8 cellular contexts compared by ENCODE assay signal in genomic region chrX:68828740-68829593, GRCh38. TPM values are rescaled to one million over a fixed set of nuclear protein-coding genes. Genes with fewer than 3 reads are reported as not detected.
DNase-seq lines count a peak whose midpoint lies in the region; ATAC-seq and TF ChIP-seq lines count a peak whose summit lies in the region.

EFNB1 (plus strand) TSS chrX:68829021; CDS start chrX:68829777, 756 bp downstream.

- H3K9ac ChIP-seq in SK-N-MC (ENCODE audit: insufficient read length), result peak within 1 kb of the TSS; percentile 87

- peak within 1 kb of the TSS; percentile 78 to 93 for H3K27ac Mint-ChIP-seq in activated naive CD4-positive, alpha-beta T cell treated with anti-CD3 and anti-CD28 coated beads, Interleukin-2, amount 50 U/mL, for 72 hours

- CTCF ChIA-PET in HEK293 (lab: Yijun Ruan, JAX), result interaction anchor here (0.5 to 5.8 kb wide), 40 partner anchors 8 to 714 kb away, joined by 3 to 137 read pairs (median 5); partner anchors contain the start of gene PJA1

- H3K4me3 ChIP-seq in HEK293 (ENCODE audit: low read depth, low read length), result peak within 1 kb of the TSS; percentile 58
- H3K4me3 ChIP-seq in SK-N-MC, result peak within 1 kb of the TSS; percentile 85

- H3K9me3 Mint-ChIP-seq in activated naive CD4-positive, alpha-beta T cell treated with anti-CD3 and anti-CD28 coated beads, Interleukin-2, amount 50 U/mL, for 72 hours, result no peaks in the 10 kb centered on the region

- H3K27ac ChIP-seq in HEK293 (ENCODE audit: extremely low read depth, low read depth, low read length), result peak within 1 kb of the TSS; percentile 48; the same call in 1 of the 2 replicates
- H3K27ac ChIP-seq in SK-N-MC, result peak within 1 kb of the TSS; percentile 81; the same call in 1 of the 2 replicates
- H3K27ac ChIP-seq in temporal lobe (ENCODE audit: low read depth, low read length), result no peak within 1 kb of the TSS

- H3K36me3 ChIP-seq in HEK293 (ENCODE audit: control insufficient read depth in 2 of 2, insufficient read depth in 1 of 2, low read length in 2 of 2) (no peaks in the 10 kb centered on the region), SK-N-MC (ENCODE audit: insufficient read depth, low read length) (peaks cover 17% of the 10 kb centered on the region; the same call in 1 of the 2 replicates)

- no peaks in the 10 kb centered on the region; the same call in 1 of the 2 replicates for H3K4me1 ChIP-seq in HEK293 (ENCODE audit: control insufficient read depth, insufficient read depth, low read length)

- H3K36me3 Mint-ChIP-seq in activated naive CD4-positive, alpha-beta T cell treated with anti-CD3 and anti-CD28 coated beads, Interleukin-2, amount 50 U/mL, for 72 hours, result no peaks in the 10 kb centered on the region

- peak; percentile 90 to 92 for ATAC-seq in activated naive CD4-positive, alpha-beta T cell treated with anti-CD3 and anti-CD28 coated beads, Interleukin-2, amount 50 U/mL, for 72 hours
- ATAC-seq in omental fat pad (ENCODE audit: low FRiP score), result peak; percentile 90

- TF ChIP-seq CTCF in HEK293 (tag by site-specific recombination; IDR thresholded peaks at IDR 0.05), result no peak
- TF ChIP-seq CTCF in omental fat pad (IDR thresholded peaks at IDR 0.05), result no peak

- POLR2A ChIA-PET in HEK293 (lab: Yijun Ruan, JAX), result interaction anchor here (0.6 to 3.1 kb wide), 75 partner anchors 8 to 1304 kb away, joined by 3 to 34 read pairs (median 4); partner anchors contain the start of genes IGBP1 and PJA1

- DNase-seq in GM03348 (ENCODE audit: low spot score) (peak; percentile 91), NAMALWA (ENCODE audit: low spot score) (peak; percentile 92), SK-N-MC (ENCODE audit: low read depth, low spot score) (peak; percentile 48), glomerular endothelial cell (ENCODE audit: extremely low read depth, low read depth, low spot score) (peak; percentile 41), omental fat pad (ENCODE audit: low spot score) (peak; percentile 61)
- peak; percentile 74 to 84 for DNase-seq in activated naive CD4-positive, alpha-beta T cell treated with anti-CD3 and anti-CD28 coated beads, Interleukin-2, amount 50 U/mL, for 72 hours (ENCODE audit: low spot score in 2 of 2)

- H3K9me3 ChIP-seq in HEK293 (ENCODE audit: control insufficient read depth, insufficient read depth, low read depth, low read length) (no peaks in the 10 kb centered on the region), SK-N-MC (ENCODE audit: low read depth, low read length) (no peaks in the 10 kb centered on the region)

TF ChIP-seq in HEK293, 187 proteins besides CTCF, POLR2A, EP300 and RAD21 (continues in another document):
- 0 out of 2 replicates have a peak, but pooled peaks have one; percentile 5 for TF ChIP-seq KLF16 (tag by site-specific recombination; IDR thresholded peaks at IDR 0.05)
- no peak for TF ChIP-seq SCRT2 (tag by site-specific recombination; IDR thresholded peaks at IDR 0.05)
- 0 out of 2 replicates have a peak, but pooled peaks have one; percentile 39 for TF ChIP-seq ZEB2 (tag by site-specific recombination; IDR thresholded peaks at IDR 0.05)
- peak; percentile 98 for TF ChIP-seq ZNF341 (tag by site-specific recombination; IDR thresholded peaks at IDR 0.05; ENCODE audit: low read depth)
- 0 out of 2 replicates have a peak, but pooled peaks have one; percentile 17 for TF ChIP-seq SP7 (tag by site-specific recombination; IDR thresholded peaks at IDR 0.05)
- peak; percentile 89 for TF ChIP-seq SP3 (tag by site-specific recombination; IDR thresholded peaks at IDR 0.05)
- TF ChIP-seq ZNF335 (tag by site-specific recombination; conservative IDR thresholded peaks at IDR 0.05), result peak; percentile 95
- no peak for TF ChIP-seq BCL11A (tag by site-specific recombination; IDR thresholded peaks at IDR 0.05; ENCODE audit: low read depth)
- TF ChIP-seq ZNF660 (tag by site-specific recombination; IDR thresholded peaks at IDR 0.05), result peak; percentile 76
- peak; percentile 57; the same call in 1 of the 2 replicates for TF ChIP-seq ZFP37 (tag by site-specific recombination; IDR thresholded peaks at IDR 0.05)
- TF ChIP-seq ZBTB26 (tag by site-specific recombination; optimal IDR thresholded peaks at IDR 0.05), result peak; percentile 71
- 0 out of 2 replicates have a peak, but pooled peaks have one; percentile 9 for TF ChIP-seq ZNF629 (tag by site-specific recombination; IDR thresholded peaks at IDR 0.05)
- peak; percentile 37; the same call in 1 of the 2 replicates for TF ChIP-seq ZIC2 (tag by site-specific recombination; IDR thresholded peaks at IDR 0.05)
- peak; percentile 51 for TF ChIP-seq ZFHX2 (tag by site-specific recombination; conservative IDR thresholded peaks at IDR 0.05)
- TF ChIP-seq OSR2 (tag by site-specific recombination; IDR thresholded peaks at IDR 0.05), result no peak
- peak; percentile 94 for TF ChIP-seq REST (tag by site-specific recombination; IDR thresholded peaks at IDR 0.05)
- no peak for TF ChIP-seq SETDB1 (IDR thresholded peaks at IDR 0.05; ENCODE audit: insufficient read length, low read length)
- peak; percentile 37; the same call in 1 of the 2 replicates for TF ChIP-seq ZXDB (tag by site-specific recombination; IDR thresholded peaks at IDR 0.05)
- TF ChIP-seq ZNF174 (tag by site-specific recombination; IDR thresholded peaks at IDR 0.05), result no peak
- no peak for TF ChIP-seq KLF7 (tag by site-specific recombination; IDR thresholded peaks at IDR 0.05; ENCODE audit: borderline replicate concordance)
- TF ChIP-seq, protein P1, sequence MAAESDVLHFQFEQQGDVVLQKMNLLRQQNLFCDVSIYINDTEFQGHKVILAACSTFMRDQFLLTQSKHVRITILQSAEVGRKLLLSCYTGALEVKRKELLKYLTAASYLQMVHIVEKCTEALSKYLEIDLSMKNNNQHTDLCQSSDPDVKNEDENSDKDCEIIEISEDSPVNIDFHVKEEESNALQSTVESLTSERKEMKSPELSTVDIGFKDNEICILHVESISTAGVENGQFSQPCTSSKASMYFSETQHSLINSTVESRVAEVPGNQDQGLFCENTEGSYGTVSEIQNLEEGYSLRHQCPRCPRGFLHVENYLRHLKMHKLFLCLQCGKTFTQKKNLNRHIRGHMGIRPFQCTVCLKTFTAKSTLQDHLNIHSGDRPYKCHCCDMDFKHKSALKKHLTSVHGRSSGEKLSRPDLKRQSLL (tag by site-specific recombination; IDR thresholded peaks at IDR 0.05), result 0 out of 2 replicates have a peak, but pooled peaks have one; percentile 55
- TF ChIP-seq ZBTB20 (tag by site-specific recombination; IDR thresholded peaks at IDR 0.05), result peak; percentile 66
- peak; percentile 46; the same call in 1 of the 2 replicates for TF ChIP-seq ZNF692 (tag by site-specific recombination; IDR thresholded peaks at IDR 0.05)

RNA-seq across cellular contexts. Expression of gene EFNB1, which starts in this region (rescaled TPM):
- total RNA-seq in activated naive CD4-positive, alpha-beta T cell treated with anti-CD3 and anti-CD28 coated beads, Interleukin-2, amount 50 U/mL, for 72 hours, result 1 to 10 TPM; 2.0 to 3.3 TPM
- total RNA-seq in glomerular endothelial cell (130 and 163 TPM in 2 replicates), omental fat pad (100 to 1,000 TPM in 1 of 4 donors, 10 to 100 TPM in 3; 46.4 to 108 (median 78.5) TPM), temporal lobe (19.4 TPM)

Comparison
In these comparisons a context has a peak if more than half of its experiments do, and no peak if none do; other contexts are left out.
1. DNase-seq: peak in every context shown above with its lines; median percentile 92 in NAMALWA; 91 in GM03348; 79 in activated naive CD4-positive, alpha-beta T cell treated with anti-CD3 and anti-CD28 coated beads, Interleukin-2, amount 50 U/mL, for 72 hours; 61 in omental fat pad; 48 in SK-N-MC; 41 in glomerular endothelial cell.